ENCODE assay signal across 1 cellular context in the genomic region with DNA sequence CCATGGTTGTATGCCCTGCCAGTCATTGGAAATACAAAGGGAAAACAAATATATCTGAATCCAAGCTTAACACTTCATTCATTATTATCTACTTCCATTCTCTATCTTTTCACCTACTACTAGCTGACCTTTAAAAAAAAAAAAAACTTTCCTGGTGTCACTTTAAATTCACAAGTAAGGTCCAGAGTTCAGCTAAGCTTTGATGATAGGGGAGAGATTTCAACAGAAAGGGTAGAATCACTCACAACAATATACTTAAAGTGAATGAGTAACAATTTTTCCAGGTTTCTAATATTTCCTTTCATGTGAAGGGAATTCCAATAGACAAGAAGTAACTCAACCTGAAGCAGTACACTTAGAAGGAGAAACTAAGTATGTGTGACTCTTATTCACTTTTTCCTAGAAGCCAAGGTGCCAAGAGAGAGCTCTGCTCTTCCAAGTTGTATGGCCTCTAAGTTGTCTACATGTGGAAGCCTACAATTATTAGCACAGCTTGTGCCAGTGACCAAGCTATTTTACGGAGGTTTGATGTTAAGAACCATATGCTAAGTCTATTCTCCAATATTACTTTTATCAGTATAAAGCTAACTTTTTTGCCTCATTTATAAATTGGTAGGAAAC.
TF ChIP-seq lines count a peak whose summit lies in the region.

No MANE protein-coding gene starts in this region.

TF ChIP-seq in HepG2, 621 proteins besides CTCF, POLR2A, EP300 and RAD21 (continued from another document and continues in another):
- TF ChIP-seq SOX6 (IDR thresholded peaks at IDR 0.05), result no peak
- TF ChIP-seq SOX6 (CRISPR knock-in tag; IDR thresholded peaks at IDR 0.05), result peak; percentile 61; the same call in 1 of the 2 replicates
- no peak for TF ChIP-seq ZNF550 (CRISPR knock-in tag; IDR thresholded peaks at IDR 0.05; ENCODE audit: borderline replicate concordance)
- peak; percentile 48; the same call in 1 of the 2 replicates for TF ChIP-seq FOXJ3 (CRISPR knock-in tag; IDR thresholded peaks at IDR 0.05; ENCODE audit: borderline replicate concordance)
- TF ChIP-seq ETV6 (CRISPR knock-in tag; conservative IDR thresholded peaks at IDR 0.05), result no peak
- no peak for TF ChIP-seq NFE2L1 (CRISPR knock-in tag; IDR thresholded peaks at IDR 0.05; ENCODE audit: borderline replicate concordance)
- TF ChIP-seq, protein P1, sequence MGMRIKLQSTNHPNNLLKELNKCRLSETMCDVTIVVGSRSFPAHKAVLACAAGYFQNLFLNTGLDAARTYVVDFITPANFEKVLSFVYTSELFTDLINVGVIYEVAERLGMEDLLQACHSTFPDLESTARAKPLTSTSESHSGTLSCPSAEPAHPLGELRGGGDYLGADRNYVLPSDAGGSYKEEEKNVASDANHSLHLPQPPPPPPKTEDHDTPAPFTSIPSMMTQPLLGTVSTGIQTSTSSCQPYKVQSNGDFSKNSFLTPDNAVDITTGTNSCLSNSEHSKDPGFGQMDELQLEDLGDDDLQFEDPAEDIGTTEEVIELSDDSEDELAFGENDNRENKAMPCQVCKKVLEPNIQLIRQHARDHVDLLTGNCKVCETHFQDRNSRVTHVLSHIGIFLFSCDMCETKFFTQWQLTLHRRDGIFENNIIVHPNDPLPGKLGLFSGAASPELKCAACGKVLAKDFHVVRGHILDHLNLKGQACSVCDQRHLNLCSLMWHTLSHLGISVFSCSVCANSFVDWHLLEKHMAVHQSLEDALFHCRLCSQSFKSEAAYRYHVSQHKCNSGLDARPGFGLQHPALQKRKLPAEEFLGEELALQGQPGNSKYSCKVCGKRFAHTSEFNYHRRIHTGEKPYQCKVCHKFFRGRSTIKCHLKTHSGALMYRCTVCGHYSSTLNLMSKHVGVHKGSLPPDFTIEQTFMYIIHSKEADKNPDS (CRISPR knock-in tag; IDR thresholded peaks at IDR 0.05), result no peak
- no peak for TF ChIP-seq POLR2AphosphoS2 (IDR thresholded peaks at IDR 0.05; ENCODE audit: low read depth, low read length)
- TF ChIP-seq SMARCC2 (IDR thresholded peaks at IDR 0.05), result no peak
- TF ChIP-seq MEIS2 (CRISPR knock-in tag; IDR thresholded peaks at IDR 0.05), result no peak
- TF ChIP-seq REL (CRISPR knock-in tag; conservative IDR thresholded peaks at IDR 0.05), result no peak
- no peak for TF ChIP-seq HIVEP1 (CRISPR knock-in tag; IDR thresholded peaks at IDR 0.05)
- TF ChIP-seq, protein P2, sequence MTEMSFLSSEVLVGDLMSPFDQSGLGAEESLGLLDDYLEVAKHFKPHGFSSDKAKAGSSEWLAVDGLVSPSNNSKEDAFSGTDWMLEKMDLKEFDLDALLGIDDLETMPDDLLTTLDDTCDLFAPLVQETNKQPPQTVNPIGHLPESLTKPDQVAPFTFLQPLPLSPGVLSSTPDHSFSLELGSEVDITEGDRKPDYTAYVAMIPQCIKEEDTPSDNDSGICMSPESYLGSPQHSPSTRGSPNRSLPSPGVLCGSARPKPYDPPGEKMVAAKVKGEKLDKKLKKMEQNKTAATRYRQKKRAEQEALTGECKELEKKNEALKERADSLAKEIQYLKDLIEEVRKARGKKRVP (CRISPR knock-in tag; IDR thresholded peaks at IDR 0.05), result no peak
- TF ChIP-seq, protein P3, sequence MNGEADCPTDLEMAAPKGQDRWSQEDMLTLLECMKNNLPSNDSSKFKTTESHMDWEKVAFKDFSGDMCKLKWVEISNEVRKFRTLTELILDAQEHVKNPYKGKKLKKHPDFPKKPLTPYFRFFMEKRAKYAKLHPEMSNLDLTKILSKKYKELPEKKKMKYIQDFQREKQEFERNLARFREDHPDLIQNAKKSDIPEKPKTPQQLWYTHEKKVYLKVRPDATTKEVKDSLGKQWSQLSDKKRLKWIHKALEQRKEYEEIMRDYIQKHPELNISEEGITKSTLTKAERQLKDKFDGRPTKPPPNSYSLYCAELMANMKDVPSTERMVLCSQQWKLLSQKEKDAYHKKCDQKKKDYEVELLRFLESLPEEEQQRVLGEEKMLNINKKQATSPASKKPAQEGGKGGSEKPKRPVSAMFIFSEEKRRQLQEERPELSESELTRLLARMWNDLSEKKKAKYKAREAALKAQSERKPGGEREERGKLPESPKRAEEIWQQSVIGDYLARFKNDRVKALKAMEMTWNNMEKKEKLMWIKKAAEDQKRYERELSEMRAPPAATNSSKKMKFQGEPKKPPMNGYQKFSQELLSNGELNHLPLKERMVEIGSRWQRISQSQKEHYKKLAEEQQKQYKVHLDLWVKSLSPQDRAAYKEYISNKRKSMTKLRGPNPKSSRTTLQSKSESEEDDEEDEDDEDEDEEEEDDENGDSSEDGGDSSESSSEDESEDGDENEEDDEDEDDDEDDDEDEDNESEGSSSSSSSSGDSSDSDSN (CRISPR knock-in tag; IDR thresholded peaks at IDR 0.05), result no peak
- no peak for TF ChIP-seq REXO4 (CRISPR knock-in tag; IDR thresholded peaks at IDR 0.05; ENCODE audit: borderline replicate concordance)
- TF ChIP-seq, protein P4, sequence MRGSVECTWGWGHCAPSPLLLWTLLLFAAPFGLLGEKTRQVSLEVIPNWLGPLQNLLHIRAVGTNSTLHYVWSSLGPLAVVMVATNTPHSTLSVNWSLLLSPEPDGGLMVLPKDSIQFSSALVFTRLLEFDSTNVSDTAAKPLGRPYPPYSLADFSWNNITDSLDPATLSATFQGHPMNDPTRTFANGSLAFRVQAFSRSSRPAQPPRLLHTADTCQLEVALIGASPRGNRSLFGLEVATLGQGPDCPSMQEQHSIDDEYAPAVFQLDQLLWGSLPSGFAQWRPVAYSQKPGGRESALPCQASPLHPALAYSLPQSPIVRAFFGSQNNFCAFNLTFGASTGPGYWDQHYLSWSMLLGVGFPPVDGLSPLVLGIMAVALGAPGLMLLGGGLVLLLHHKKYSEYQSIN (CRISPR knock-in tag; IDR thresholded peaks at IDR 0.05; ENCODE audit: borderline replicate concordance), result no peak
- no peak for TF ChIP-seq PAF1 (CRISPR knock-in tag; IDR thresholded peaks at IDR 0.05)
- TF ChIP-seq, protein P5, sequence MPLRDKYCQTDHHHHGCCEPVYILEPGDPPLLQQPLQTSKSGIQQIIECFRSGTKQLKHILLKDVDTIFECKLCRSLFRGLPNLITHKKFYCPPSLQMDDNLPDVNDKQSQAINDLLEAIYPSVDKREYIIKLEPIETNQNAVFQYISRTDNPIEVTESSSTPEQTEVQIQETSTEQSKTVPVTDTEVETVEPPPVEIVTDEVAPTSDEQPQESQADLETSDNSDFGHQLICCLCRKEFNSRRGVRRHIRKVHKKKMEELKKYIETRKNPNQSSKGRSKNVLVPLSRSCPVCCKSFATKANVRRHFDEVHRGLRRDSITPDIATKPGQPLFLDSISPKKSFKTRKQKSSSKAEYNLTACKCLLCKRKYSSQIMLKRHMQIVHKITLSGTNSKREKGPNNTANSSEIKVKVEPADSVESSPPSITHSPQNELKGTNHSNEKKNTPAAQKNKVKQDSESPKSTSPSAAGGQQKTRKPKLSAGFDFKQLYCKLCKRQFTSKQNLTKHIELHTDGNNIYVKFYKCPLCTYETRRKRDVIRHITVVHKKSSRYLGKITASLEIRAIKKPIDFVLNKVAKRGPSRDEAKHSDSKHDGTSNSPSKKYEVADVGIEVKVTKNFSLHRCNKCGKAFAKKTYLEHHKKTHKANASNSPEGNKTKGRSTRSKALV (CRISPR knock-in tag; IDR thresholded peaks at IDR 0.05), result no peak
- TF ChIP-seq CEBPB (IDR thresholded peaks at IDR 0.05; ENCODE audit: borderline replicate concordance, low read depth, low read length), result peak; percentile 27; the same call in 1 of the 2 replicates
- TF ChIP-seq THYN1 (CRISPR knock-in tag; IDR thresholded peaks at IDR 0.05; ENCODE audit: borderline replicate concordance, low read depth), result no peak
- no peak for TF ChIP-seq ZNF556 (CRISPR knock-in tag; IDR thresholded peaks at IDR 0.05; ENCODE audit: borderline replicate concordance)
- no peak for TF ChIP-seq ZNF232 (CRISPR knock-in tag; IDR thresholded peaks at IDR 0.05; ENCODE audit: borderline replicate concordance)
- no peak for TF ChIP-seq TOPORS (CRISPR knock-in tag; IDR thresholded peaks at IDR 0.05)
- 0 out of 2 replicates have a peak, but pooled peaks have one; percentile 22 for TF ChIP-seq TCF7L2 (IDR thresholded peaks at IDR 0.05; ENCODE audit: low read depth, low read length)
- no peak for TF ChIP-seq ZNF567 (CRISPR knock-in tag; IDR thresholded peaks at IDR 0.05; ENCODE audit: borderline replicate concordance)
- TF ChIP-seq, protein P6, sequence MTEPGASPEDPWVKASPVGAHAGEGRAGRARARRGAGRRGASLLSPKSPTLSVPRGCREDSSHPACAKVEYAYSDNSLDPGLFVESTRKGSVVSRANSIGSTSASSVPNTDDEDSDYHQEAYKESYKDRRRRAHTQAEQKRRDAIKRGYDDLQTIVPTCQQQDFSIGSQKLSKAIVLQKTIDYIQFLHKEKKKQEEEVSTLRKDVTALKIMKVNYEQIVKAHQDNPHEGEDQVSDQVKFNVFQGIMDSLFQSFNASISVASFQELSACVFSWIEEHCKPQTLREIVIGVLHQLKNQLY (CRISPR knock-in tag; IDR thresholded peaks at IDR 0.05), result peak; percentile 62; the same call in 1 of the 2 replicates
- no peak for TF ChIP-seq NR3C1 (CRISPR knock-in tag; IDR thresholded peaks at IDR 0.05)
- no peak for TF ChIP-seq FOXP1 (IDR thresholded peaks at IDR 0.05)
- peak; percentile 42; the same call in 1 of the 2 replicates for TF ChIP-seq FOXP1 (CRISPR knock-in tag; IDR thresholded peaks at IDR 0.05)
- TF ChIP-seq ZNF20 (CRISPR knock-in tag; IDR thresholded peaks at IDR 0.05), result no peak
- no peak for TF ChIP-seq MBNL3 (CRISPR knock-in tag; conservative IDR thresholded peaks at IDR 0.05)
- TF ChIP-seq, protein P7, sequence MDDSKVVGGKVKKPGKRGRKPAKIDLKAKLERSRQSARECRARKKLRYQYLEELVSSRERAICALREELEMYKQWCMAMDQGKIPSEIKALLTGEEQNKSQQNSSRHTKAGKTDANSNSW (CRISPR knock-in tag; IDR thresholded peaks at IDR 0.05; ENCODE audit: borderline replicate concordance), result no peak
- TF ChIP-seq, protein P8, sequence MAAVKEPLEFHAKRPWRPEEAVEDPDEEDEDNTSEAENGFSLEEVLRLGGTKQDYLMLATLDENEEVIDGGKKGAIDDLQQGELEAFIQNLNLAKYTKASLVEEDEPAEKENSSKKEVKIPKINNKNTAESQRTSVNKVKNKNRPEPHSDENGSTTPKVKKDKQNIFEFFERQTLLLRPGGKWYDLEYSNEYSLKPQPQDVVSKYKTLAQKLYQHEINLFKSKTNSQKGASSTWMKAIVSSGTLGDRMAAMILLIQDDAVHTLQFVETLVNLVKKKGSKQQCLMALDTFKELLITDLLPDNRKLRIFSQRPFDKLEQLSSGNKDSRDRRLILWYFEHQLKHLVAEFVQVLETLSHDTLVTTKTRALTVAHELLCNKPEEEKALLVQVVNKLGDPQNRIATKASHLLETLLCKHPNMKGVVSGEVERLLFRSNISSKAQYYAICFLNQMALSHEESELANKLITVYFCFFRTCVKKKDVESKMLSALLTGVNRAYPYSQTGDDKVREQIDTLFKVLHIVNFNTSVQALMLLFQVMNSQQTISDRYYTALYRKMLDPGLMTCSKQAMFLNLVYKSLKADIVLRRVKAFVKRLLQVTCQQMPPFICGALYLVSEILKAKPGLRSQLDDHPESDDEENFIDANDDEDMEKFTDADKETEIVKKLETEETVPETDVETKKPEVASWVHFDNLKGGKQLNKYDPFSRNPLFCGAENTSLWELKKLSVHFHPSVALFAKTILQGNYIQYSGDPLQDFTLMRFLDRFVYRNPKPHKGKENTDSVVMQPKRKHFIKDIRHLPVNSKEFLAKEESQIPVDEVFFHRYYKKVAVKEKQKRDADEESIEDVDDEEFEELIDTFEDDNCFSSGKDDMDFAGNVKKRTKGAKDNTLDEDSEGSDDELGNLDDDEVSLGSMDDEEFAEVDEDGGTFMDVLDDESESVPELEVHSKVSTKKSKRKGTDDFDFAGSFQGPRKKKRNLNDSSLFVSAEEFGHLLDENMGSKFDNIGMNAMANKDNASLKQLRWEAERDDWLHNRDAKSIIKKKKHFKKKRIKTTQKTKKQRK (IDR thresholded peaks at IDR 0.05; ENCODE audit: low read length), result no peak
- TF ChIP-seq SOX13 (IDR thresholded peaks at IDR 0.05), result no peak
- peak in 1 of 2 experiments; percentile 86; a peak in 2 of 4 replicates for TF ChIP-seq SOX13 (CRISPR knock-in tag; conservative IDR thresholded peaks at IDR 0.05 in 1 of 2, IDR thresholded peaks at IDR 0.05 in 1 of 2)
- no peak for TF ChIP-seq SRF (IDR thresholded peaks at IDR 0.05; ENCODE audit: low read depth, low read length)
- TF ChIP-seq, protein P9, sequence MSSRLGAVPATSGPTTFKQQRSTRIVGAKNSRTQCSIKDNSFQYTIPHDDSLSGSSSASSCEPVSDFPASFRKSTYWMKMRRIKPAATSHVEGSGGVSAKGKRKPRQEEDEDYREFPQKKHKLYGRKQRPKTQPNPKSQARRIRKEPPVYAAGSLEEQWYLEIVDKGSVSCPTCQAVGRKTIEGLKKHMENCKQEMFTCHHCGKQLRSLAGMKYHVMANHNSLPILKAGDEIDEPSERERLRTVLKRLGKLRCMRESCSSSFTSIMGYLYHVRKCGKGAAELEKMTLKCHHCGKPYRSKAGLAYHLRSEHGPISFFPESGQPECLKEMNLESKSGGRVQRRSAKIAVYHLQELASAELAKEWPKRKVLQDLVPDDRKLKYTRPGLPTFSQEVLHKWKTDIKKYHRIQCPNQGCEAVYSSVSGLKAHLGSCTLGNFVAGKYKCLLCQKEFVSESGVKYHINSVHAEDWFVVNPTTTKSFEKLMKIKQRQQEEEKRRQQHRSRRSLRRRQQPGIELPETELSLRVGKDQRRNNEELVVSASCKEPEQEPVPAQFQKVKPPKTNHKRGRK (CRISPR knock-in tag; IDR thresholded peaks at IDR 0.05), result no peak
- peak; percentile 79 for TF ChIP-seq NR2F6 (IDR thresholded peaks at IDR 0.05)
- TF ChIP-seq NR2F6 (CRISPR knock-in tag; IDR thresholded peaks at IDR 0.05), result peak; percentile 64; the same call in 1 of the 2 replicates
- peak; percentile 36; the same call in 1 of the 2 replicates for TF ChIP-seq FOXA3 (CRISPR knock-in tag; IDR thresholded peaks at IDR 0.05)
- no peak for TF ChIP-seq ZNF143 (CRISPR knock-in tag; IDR thresholded peaks at IDR 0.05)
- TF ChIP-seq RARA (CRISPR knock-in tag; IDR thresholded peaks at IDR 0.05), result peak; percentile 62
- TF ChIP-seq, protein P10, sequence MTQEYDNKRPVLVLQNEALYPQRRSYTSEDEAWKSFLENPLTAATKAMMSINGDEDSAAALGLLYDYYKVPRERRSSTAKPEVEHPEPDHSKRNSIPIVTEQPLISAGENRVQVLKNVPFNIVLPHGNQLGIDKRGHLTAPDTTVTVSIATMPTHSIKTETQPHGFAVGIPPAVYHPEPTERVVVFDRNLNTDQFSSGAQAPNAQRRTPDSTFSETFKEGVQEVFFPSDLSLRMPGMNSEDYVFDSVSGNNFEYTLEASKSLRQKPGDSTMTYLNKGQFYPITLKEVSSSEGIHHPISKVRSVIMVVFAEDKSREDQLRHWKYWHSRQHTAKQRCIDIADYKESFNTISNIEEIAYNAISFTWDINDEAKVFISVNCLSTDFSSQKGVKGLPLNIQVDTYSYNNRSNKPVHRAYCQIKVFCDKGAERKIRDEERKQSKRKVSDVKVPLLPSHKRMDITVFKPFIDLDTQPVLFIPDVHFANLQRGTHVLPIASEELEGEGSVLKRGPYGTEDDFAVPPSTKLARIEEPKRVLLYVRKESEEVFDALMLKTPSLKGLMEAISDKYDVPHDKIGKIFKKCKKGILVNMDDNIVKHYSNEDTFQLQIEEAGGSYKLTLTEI (CRISPR knock-in tag; conservative IDR thresholded peaks at IDR 0.05), result no peak
- no peak for TF ChIP-seq ZFP82 (CRISPR knock-in tag; IDR thresholded peaks at IDR 0.05; ENCODE audit: borderline replicate concordance)
- TF ChIP-seq ATM (IDR thresholded peaks at IDR 0.05; ENCODE audit: borderline replicate concordance), result no peak
- TF ChIP-seq, protein P11, sequence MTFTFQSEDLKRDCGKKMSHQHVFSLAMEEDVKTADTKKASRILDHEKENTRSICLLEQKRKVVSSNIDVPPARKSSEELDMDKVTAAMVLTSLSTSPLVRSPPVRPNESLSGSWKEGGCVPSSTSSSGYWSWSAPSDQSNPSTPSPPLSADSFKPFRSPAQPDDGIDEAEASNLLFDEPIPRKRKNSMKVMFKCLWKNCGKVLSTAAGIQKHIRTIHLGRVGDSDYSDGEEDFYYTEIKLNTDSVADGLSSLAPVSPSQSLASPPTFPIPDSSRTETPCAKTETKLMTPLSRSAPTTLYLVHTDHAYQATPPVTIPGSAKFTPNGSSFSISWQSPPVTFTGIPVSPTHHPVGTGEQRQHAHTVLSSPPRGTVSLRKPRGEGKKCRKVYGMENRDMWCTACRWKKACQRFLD (CRISPR knock-in tag; IDR thresholded peaks at IDR 0.05; ENCODE audit: borderline replicate concordance), result no peak
